Comparison of ENCODE assay signal across 8 cellular contexts in genomic region chr9:95157491-95158151, GRCh38.
DNase-seq lines count a peak whose midpoint lies in the region; ATAC-seq and TF ChIP-seq lines count a peak whose summit lies in the region.

No MANE protein-coding gene starts in this region.

- 62% methylated on average over 7 of the region's 7 CpGs for WGBS in urinary bladder

- DNase-seq in GM10266 (ENCODE audit: extremely low spot score) (peak; percentile 58), NCI-H524 treated with DMSO at 0.1 percent for 48 hours (lab: John Stamatoyannopoulos, UW) (peak; percentile 38), foreskin fibroblast (peak; percentile 80 to 92), SHP77 (lab: John Stamatoyannopoulos, UW) (no peak), T1000 (lab: John Stamatoyannopoulos, UW) (no peak)

- no peaks in the 10 kb centered on the region for H3K4me1 ChIP-seq in urinary bladder (ENCODE audit: insufficient read depth)

- H3K4me3 ChIP-seq in foreskin fibroblast (ENCODE audit: low read depth in 1 of 2, low read length in 2 of 2) (no peak overlapping the region), urinary bladder (ENCODE audit: low read depth, low read length) (no peak overlapping the region)

- TF ChIP-seq CTCF in GM10266 (IDR thresholded peaks at IDR 0.05; ENCODE audit: control insufficient read depth, insufficient read depth, low read depth, missing control alignments), result no peak
- TF ChIP-seq CTCF in foreskin fibroblast (IDR thresholded peaks at IDR 0.05; ENCODE audit: low read depth, low read length), result no peak

- ATAC-seq in HG02610 (IDR thresholded peaks at IDR 0.05; ENCODE audit: unreplicated experiment) (peak; percentile 82), HG03196 (IDR thresholded peaks at IDR 0.05; ENCODE audit: unreplicated experiment) (no peak)

- peaks cover 2% of the 10 kb centered on the region for H3K36me3 ChIP-seq in urinary bladder (ENCODE audit: insufficient read depth)

- H3K27ac ChIP-seq in urinary bladder (ENCODE audit: low read depth), result peak overlapping the region; percentile 15

Comparison
In these comparisons a context has a peak if more than half of its experiments do, and no peak if none do; other contexts are left out.
1. DNase-seq: peak in GM10266 (single experiment), NCI-H524 treated with DMSO at 0.1 percent for 48 hours (single experiment) and foreskin fibroblast (2 of 2); none in SHP77 (0 of 2) and T1000 (single experiment).